In the genomic region with DNA sequence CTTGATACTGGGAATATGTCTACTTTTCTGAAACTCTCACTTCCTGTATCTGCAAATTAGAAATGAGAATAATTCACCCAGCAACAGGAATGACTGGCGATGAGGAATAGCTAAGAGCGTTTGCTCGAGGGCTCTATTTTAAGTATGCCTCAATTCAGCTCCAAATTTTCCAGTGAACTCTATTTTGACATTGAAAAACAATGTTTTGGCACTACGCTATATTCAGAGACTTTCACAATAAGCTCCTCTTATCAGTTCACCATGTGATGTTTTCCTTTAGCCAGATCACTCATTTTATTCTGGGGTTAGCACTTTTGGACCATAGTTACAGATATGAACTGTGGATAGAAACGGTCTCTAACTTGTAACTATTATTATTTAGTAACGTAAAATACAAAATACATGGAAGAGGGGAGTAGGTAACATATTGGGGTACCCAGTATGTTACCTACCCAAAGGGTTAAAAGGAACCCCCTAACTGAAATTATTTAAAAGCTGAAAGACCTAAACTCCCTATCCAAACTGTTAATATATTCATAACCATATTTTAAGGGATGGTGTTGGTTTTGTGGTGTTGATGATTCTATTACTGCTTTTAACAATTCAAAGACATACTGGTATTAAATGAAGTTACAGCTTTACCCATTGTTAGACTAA, we compare ENCODE assay signal across 17 cellular contexts. TPM values are rescaled to one million over a fixed set of nuclear protein-coding genes. Genes with fewer than 3 reads are reported as not detected.
DNase-seq lines count a peak whose midpoint lies in the region; ATAC-seq and TF ChIP-seq lines count a peak whose summit lies in the region.
"Had no signal": no experiment of that assay in that cellular context is flagged by ENCODE, and none has a peak within 500 bp of the region (broad histone marks: within the 10 kb centered on the region; RNA-seq: fewer than 3 reads in every experiment).

No MANE protein-coding gene starts in this region.

- H3K4me1 ChIP-seq in parathyroid adenoma = peaks cover 14% of the 10 kb centered on the region
- H3K4me1 ChIP-seq: SJSA1 had no signal

- H3K27me3 ChIP-seq in parathyroid adenoma (ENCODE audit: control insufficient read depth, insufficient read depth, low read length) = no peaks in the 10 kb centered on the region

- no peaks in the 10 kb centered on the region for H3K36me3 Mint-ChIP-seq in glutamatergic neuron (ENCODE audit: unreplicated experiment)
- H3K36me3 Mint-ChIP-seq: CD8-positive, alpha-beta T cell; stimulated activated memory B cell treated with anti-CD40 and anti-IgM and Interleukin-4, amounts not matched to agents 10 μg/mL and 1 μg/mL and 100 μg/mL, for 72 hours had no signal

- no peaks in the 10 kb centered on the region for H3K9me3 Mint-ChIP-seq in glutamatergic neuron (ENCODE audit: unreplicated experiment)
- H3K9me3 Mint-ChIP-seq: CD8-positive, alpha-beta T cell; central memory CD8-positive, alpha-beta T cell; stimulated activated memory B cell treated with anti-CD40 and anti-IgM and Interleukin-4, amounts not matched to agents 10 μg/mL and 1 μg/mL and 100 μg/mL, for 72 hours had no signal

- H2AFZ ChIP-seq in parathyroid adenoma = peak overlapping the region; percentile 0

- ATAC-seq in Right ventricle myocardium inferior = peak; percentile 73
- ATAC-seq in left ventricle myocardium superior = peak; percentile 82
- ATAC-seq in GM21737 (IDR thresholded peaks at IDR 0.05; ENCODE audit: unreplicated experiment) = no peak
- ATAC-seq: CD8-positive, alpha-beta T cell; stimulated activated memory B cell treated with anti-CD40 and anti-IgM and Interleukin-4, amounts not matched to agents 10 μg/mL and 1 μg/mL and 100 μg/mL, for 72 hours had no signal

- DNase-seq in Right ventricle myocardium inferior (ENCODE audit: missing footprints) (no peak), cardiac septum (ENCODE audit: low spot score) (no peak), left ventricle myocardium superior (no peak), foreskin fibroblast (no peak), DMS79 treated with DMSO at 0.1 percent for 48 hours (lab: John Stamatoyannopoulos, UW) (no peak), glutamatergic neuron (no peak)
- DNase-seq: activated naive CD4-positive, alpha-beta T cell; CD8-positive, alpha-beta T cell; MM.1S; mucosa of descending colon; NCI-H2107; stimulated activated CD4-positive, alpha-beta T cell treated with anti-CD3 and anti-CD28 coated beads, Interleukin-4, amount 100 ng/mL, for 1 hour had no signal

- no peaks in the 10 kb centered on the region for H3K36me3 ChIP-seq in parathyroid adenoma (ENCODE audit: control insufficient read depth, insufficient read depth, low read length)
- H3K36me3 ChIP-seq: SJSA1 had no signal

- peak overlapping the region; percentile 17 for H3K27ac ChIP-seq in parathyroid adenoma
- H3K27ac ChIP-seq: SJSA1 had no signal

- H3K4me3 ChIP-seq in parathyroid adenoma (ENCODE audit: low read depth, low read length) = peak overlapping the region; percentile 19
- no peak overlapping the region for H3K4me3 ChIP-seq in foreskin fibroblast (ENCODE audit: low read depth in 1 of 2, low read length in 2 of 2)
- H3K4me3 ChIP-seq: mucosa of descending colon, SJSA1 had no signal

- H3K27ac Mint-ChIP-seq in glutamatergic neuron (ENCODE audit: unreplicated experiment) = no peak overlapping the region
- H3K27ac Mint-ChIP-seq: CD8-positive, alpha-beta T cell; stimulated activated memory B cell treated with anti-CD40 and anti-IgM and Interleukin-4, amounts not matched to agents 10 μg/mL and 1 μg/mL and 100 μg/mL, for 72 hours had no signal

- H3K4me1 Mint-ChIP-seq in glutamatergic neuron (ENCODE audit: low read depth, unreplicated experiment) = no peaks in the 10 kb centered on the region
- H3K4me1 Mint-ChIP-seq: central memory CD8-positive, alpha-beta T cell; stimulated activated memory B cell treated with anti-CD40 and anti-IgM and Interleukin-4, amounts not matched to agents 10 μg/mL and 1 μg/mL and 100 μg/mL, for 72 hours had no signal

- H3K27me3 Mint-ChIP-seq in glutamatergic neuron (ENCODE audit: unreplicated experiment) = no peaks in the 10 kb centered on the region

- no peak overlapping the region for H3K4me3 Mint-ChIP-seq in glutamatergic neuron (ENCODE audit: unreplicated experiment)
- H3K4me3 Mint-ChIP-seq: CD8-positive, alpha-beta T cell; central memory CD8-positive, alpha-beta T cell; stimulated activated memory B cell treated with anti-CD40 and anti-IgM and Interleukin-4, amounts not matched to agents 10 μg/mL and 1 μg/mL and 100 μg/mL, for 72 hours had no signal

- H3K9ac ChIP-seq in parathyroid adenoma = no peak overlapping the region

- no peaks in the 10 kb centered on the region for H3K9me3 ChIP-seq in parathyroid adenoma (ENCODE audit: control insufficient read depth, low read length)
- H3K9me3 ChIP-seq: mucosa of descending colon, SJSA1 had no signal

- intact Hi-C loops in Right ventricle myocardium inferior (cut with DNase I) (no loop called here), cardiac septum (cut with DNase I) (no loop called here), left ventricle myocardium superior (cut with micrococcal nuclease) (no loop called here)

- H3K79me2 ChIP-seq in parathyroid adenoma = no peaks in the 10 kb centered on the region

- H3K4me2 ChIP-seq in parathyroid adenoma (ENCODE audit: low read length) = peak overlapping the region; percentile 57

- TF ChIP-seq CTCF in parathyroid adenoma (IDR thresholded peaks at IDR 0.05) = no peak
- no peak for TF ChIP-seq CTCF in foreskin fibroblast (IDR thresholded peaks at IDR 0.05; ENCODE audit: low read depth, low read length)
- no peak for TF ChIP-seq CTCF in glutamatergic neuron (IDR thresholded peaks at IDR 0.05; ENCODE audit: partially characterized antibody, unreplicated experiment)

RNA-seq across cellular contexts. Expression of gene SLC40A1, which starts 28.1 kb away (rescaled TPM):
- total RNA-seq in Right ventricle myocardium inferior (51.0 TPM), cardiac septum (30.3 TPM), left ventricle myocardium superior (57.5 TPM), glutamatergic neuron (ENCODE audit: unreplicated experiment) (0.56 TPM)

Comparison
In these comparisons a context has a peak if more than half of its experiments do, and no peak if none do; other contexts are left out.
1. RNA of gene SLC40A1, which starts 28.1 kb away (total RNA-seq): 57.5 TPM in left ventricle myocardium superior (single experiment), 51.0 TPM in Right ventricle myocardium inferior (single experiment) and 30.3 TPM in cardiac septum (single experiment); 0.56 TPM in glutamatergic neuron (single experiment); every median in the first group is over 10 times any median in the second.